In the genomic region with DNA sequence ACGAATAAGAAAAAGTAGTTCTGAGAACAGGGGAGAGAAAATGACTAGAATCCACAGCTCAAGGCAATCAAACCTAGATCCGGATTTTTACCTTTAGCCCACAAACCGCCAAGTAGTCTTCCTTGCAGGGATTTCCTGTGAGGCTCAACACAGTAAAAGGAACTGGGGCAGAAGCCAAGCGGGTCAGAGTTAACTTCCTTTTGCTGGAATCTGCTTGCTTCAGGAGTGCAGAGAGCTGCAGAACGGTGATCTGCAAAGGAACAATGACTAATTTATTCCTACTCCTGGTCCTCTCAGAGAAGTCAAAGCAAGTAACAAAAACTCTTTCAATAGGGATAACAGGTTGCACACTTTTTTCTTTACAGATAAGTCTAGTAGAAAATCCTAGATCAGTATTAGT, we compare ENCODE assay signal across 14 cellular contexts. TPM values are rescaled to one million over a fixed set of nuclear protein-coding genes. Genes with fewer than 3 reads are reported as not detected.
DNase-seq lines count a peak whose midpoint lies in the region; ATAC-seq and TF ChIP-seq lines count a peak whose summit lies in the region.
"Had no signal": no experiment of that assay in that cellular context is flagged by ENCODE, and none has a peak within 500 bp of the region (broad histone marks: within the 10 kb centered on the region; RNA-seq: fewer than 3 reads in every experiment).

No MANE protein-coding gene starts in this region.

- H3K9me3 ChIP-seq in upper lobe of right lung, result no peaks in the 10 kb centered on the region

- H3K4me1 Mint-ChIP-seq in activated naive CD4-positive, alpha-beta T cell treated with anti-CD3 and anti-CD28 coated beads, Interleukin-2, amount 10 ng/mL, durations not matched to agents 7 days and 5 days, result peaks cover 10% of the 10 kb centered on the region
- H3K4me1 Mint-ChIP-seq in activated naive CD4-positive, alpha-beta T cell treated with anti-CD3 and anti-CD28 coated beads for 36 hours (ENCODE audit: low read depth), result peaks cover 8% of the 10 kb centered on the region

- CTCF ChIA-PET in activated naive CD4-positive, alpha-beta T cell treated with anti-CD3 and anti-CD28 coated beads, Interleukin-2, amount 10 ng/mL, durations not matched to agents 7 days and 5 days (lab: Charles Lee), result interaction anchor here (0.8 kb wide), 1 partner anchor 43 kb away, joined by 3 read pairs; no protein-coding TSS in a partner anchor
- CTCF ChIA-PET in activated naive CD4-positive, alpha-beta T cell treated with anti-CD3 and anti-CD28 coated beads for 36 hours (lab: Charles Lee), result interaction anchor here (0.5 to 0.7 kb wide), 2 partner anchors 19 to 40 kb away, joined by 3 read pairs; no protein-coding TSS in a partner anchor

- no peak overlapping the region for H3K27ac ChIP-seq in upper lobe of right lung

- no peak overlapping the region for H3K4me3 Mint-ChIP-seq in activated naive CD4-positive, alpha-beta T cell treated with anti-CD3 and anti-CD28 coated beads, Interleukin-2, amount 10 ng/mL, durations not matched to agents 7 days and 5 days
- H3K4me3 Mint-ChIP-seq in activated naive CD4-positive, alpha-beta T cell treated with anti-CD3 and anti-CD28 coated beads for 36 hours, result no peak overlapping the region

- H3K9me3 Mint-ChIP-seq in activated naive CD4-positive, alpha-beta T cell treated with anti-CD3 and anti-CD28 coated beads, Interleukin-2, amount 10 ng/mL, durations not matched to agents 7 days and 5 days, result no peaks in the 10 kb centered on the region
- no peaks in the 10 kb centered on the region for H3K9me3 Mint-ChIP-seq in activated naive CD4-positive, alpha-beta T cell treated with anti-CD3 and anti-CD28 coated beads for 36 hours

- no peak for DNase-seq in activated naive CD4-positive, alpha-beta T cell treated with anti-CD3 and anti-CD28 coated beads, Interleukin-2, amount 10 ng/mL, durations not matched to agents 7 days and 5 days
- no peak for DNase-seq in activated naive CD4-positive, alpha-beta T cell treated with anti-CD3 and anti-CD28 coated beads for 36 hours
- DNase-seq in astrocyte of the cerebellum (ENCODE audit: low read depth) (peak; percentile 23), iris pigment epithelial cell (ENCODE audit: low read depth) (peak; percentile 90), upper lobe of right lung (no peak), SHP77 treated with DMSO at 0.1 percent for 48 hours (lab: John Stamatoyannopoulos, UW) (no peak), occipital lobe (lab: John Stamatoyannopoulos, UW) (no peak), NCI-H524 treated with DMSO at 0.1 percent for 48 hours (lab: John Stamatoyannopoulos, UW) (no peak)
- DNase-seq: activated T-cell treated with anti-CD3 and anti-CD28 coated beads for 4 hours; effector CD4-positive, alpha-beta T cell; islet precursor cell; NCI-H2171; retina had no signal

- intact Hi-C loops in activated naive CD4-positive, alpha-beta T cell treated with anti-CD3 and anti-CD28 coated beads for 36 hours (cut with micrococcal nuclease), result loop anchor here (5.0 kb wide), 1 partner anchor 34 kb away; no protein-coding TSS in a partner anchor
- intact Hi-C loops in upper lobe of right lung (cut with DNase I), result no loop called here

- peak; percentile 88 for ATAC-seq in upper lobe of right lung
- ATAC-seq: HCT116 had no signal

- no peak overlapping the region for H3K4me3 ChIP-seq in astrocyte of the cerebellum (ENCODE audit: low read depth, low read length)
- H3K4me3 ChIP-seq in upper lobe of right lung, result no peak overlapping the region

- H3K4me1 ChIP-seq in upper lobe of right lung, result no peaks in the 10 kb centered on the region

- no peaks in the 10 kb centered on the region for H3K27me3 Mint-ChIP-seq in activated naive CD4-positive, alpha-beta T cell treated with anti-CD3 and anti-CD28 coated beads, Interleukin-2, amount 10 ng/mL, durations not matched to agents 7 days and 5 days
- H3K27me3 Mint-ChIP-seq in activated naive CD4-positive, alpha-beta T cell treated with anti-CD3 and anti-CD28 coated beads for 36 hours (ENCODE audit: low read depth), result no peaks in the 10 kb centered on the region

- TF ChIP-seq CTCF in astrocyte of the cerebellum (IDR thresholded peaks at IDR 0.05; ENCODE audit: low read depth, low read length, missing control alignments) (no peak), upper lobe of right lung (IDR thresholded peaks at IDR 0.05) (no peak)

- H3K36me3 ChIP-seq in upper lobe of right lung, result peaks cover 100% of the 10 kb centered on the region

- H3K36me3 Mint-ChIP-seq in activated naive CD4-positive, alpha-beta T cell treated with anti-CD3 and anti-CD28 coated beads, Interleukin-2, amount 10 ng/mL, durations not matched to agents 7 days and 5 days, result peaks cover 72% of the 10 kb centered on the region
- H3K36me3 Mint-ChIP-seq in activated naive CD4-positive, alpha-beta T cell treated with anti-CD3 and anti-CD28 coated beads for 36 hours (ENCODE audit: low read depth), result peaks cover 68% of the 10 kb centered on the region

- H3K27me3 ChIP-seq in upper lobe of right lung, result no peaks in the 10 kb centered on the region

- peak overlapping the region; percentile 24 for H3K27ac Mint-ChIP-seq in activated naive CD4-positive, alpha-beta T cell treated with anti-CD3 and anti-CD28 coated beads, Interleukin-2, amount 10 ng/mL, durations not matched to agents 7 days and 5 days
- H3K27ac Mint-ChIP-seq in activated naive CD4-positive, alpha-beta T cell treated with anti-CD3 and anti-CD28 coated beads for 36 hours, result no peak overlapping the region

- in situ Hi-C loops in astrocyte of the cerebellum (cut with HindIII; ENCODE audit: low sequenced_read_pairs), result no loop called here

RNA-seq across cellular contexts. Expression of gene UBR4, which starts 53.4 kb away (rescaled TPM):
- 100 to 1,000 TPM; 165 to 169 TPM for total RNA-seq in activated naive CD4-positive, alpha-beta T cell treated with anti-CD3 and anti-CD28 coated beads for 36 hours
- total RNA-seq in upper lobe of right lung (110 TPM), occipital lobe (75.0 TPM)

Comparison
In these comparisons a context has a peak if more than half of its experiments do, and no peak if none do; other contexts are left out.
1. DNase-seq: peak in astrocyte of the cerebellum (single experiment) and iris pigment epithelial cell (single experiment); none in activated naive CD4-positive, alpha-beta T cell treated with anti-CD3 and anti-CD28 coated beads, Interleukin-2, amount 10 ng/mL, durations not matched to agents 7 days and 5 days (single experiment), activated naive CD4-positive, alpha-beta T cell treated with anti-CD3 and anti-CD28 coated beads for 36 hours (single experiment), upper lobe of right lung (single experiment), SHP77 treated with DMSO at 0.1 percent for 48 hours (single experiment), occipital lobe (single experiment) and NCI-H524 treated with DMSO at 0.1 percent for 48 hours (single experiment).